9 cellular contexts compared by ENCODE assay signal in the genomic region with DNA sequence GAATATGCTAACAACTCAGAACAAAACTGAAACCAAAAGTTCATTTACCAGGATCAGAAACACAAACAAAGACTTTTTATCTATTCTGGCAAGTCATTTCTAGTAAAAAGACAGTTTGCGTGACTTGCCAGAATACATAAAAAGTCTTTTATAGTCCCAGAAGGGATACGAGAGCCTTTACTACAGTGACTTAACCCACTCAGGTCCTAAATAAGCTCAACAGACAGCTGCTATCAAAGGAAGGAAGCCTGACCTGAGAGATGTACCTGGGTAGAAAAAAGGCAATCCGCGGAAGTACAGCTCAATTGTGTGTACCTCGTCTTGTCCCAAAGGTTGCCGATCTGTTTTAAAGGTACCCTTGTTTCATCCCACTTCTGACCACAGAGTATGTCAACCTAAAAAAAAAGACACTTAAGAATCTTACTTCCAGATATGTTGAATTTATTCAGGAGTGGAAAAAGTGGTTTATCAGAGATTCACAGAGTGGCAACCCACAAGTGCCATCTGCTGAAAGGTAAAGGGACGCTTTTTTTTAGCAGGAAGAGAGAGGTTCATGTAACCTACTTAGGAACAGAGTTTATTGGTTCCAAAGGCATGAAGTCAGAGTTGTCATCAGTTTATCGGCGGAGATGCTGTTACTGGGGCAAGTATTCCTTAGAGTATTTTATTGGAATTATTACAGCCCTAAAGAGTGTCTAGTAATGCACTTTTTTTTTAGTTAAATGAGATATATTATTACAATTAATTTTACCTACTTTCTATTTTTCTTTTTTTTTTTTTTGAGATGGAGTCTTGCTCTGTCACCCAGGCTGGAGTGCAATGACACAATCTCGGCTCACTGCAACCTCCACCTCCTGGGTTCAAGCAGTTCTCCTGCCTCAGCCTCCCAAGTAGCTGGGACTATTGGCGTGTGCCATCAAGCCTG.
DNase-seq lines count a peak whose midpoint lies in the region; ATAC-seq and TF ChIP-seq lines count a peak whose summit lies in the region.
"Had no signal": no experiment of that assay in that cellular context is flagged by ENCODE, and none has a peak within 500 bp of the region (broad histone marks: within the 10 kb centered on the region; RNA-seq: fewer than 3 reads in every experiment).

No MANE protein-coding gene starts in this region.

- H3K9me3 ChIP-seq in SK-N-SH, result no peaks in the 10 kb centered on the region
- no peaks in the 10 kb centered on the region for H3K9me3 ChIP-seq in colonic mucosa
- H3K9me3 ChIP-seq: SJSA1 had no signal

- DNase-seq in SK-N-SH (no peak), colonic mucosa (no peak), SIG-M5 (lab: John Stamatoyannopoulos, UW) (no peak), RKO (ENCODE audit: low spot score) (no peak)

- no peak for TF ChIP-seq EP300 in SK-N-SH (IDR thresholded peaks at IDR 0.05; ENCODE audit: borderline replicate concordance in 1 of 2, low read depth in 1 of 2, low read length in 1 of 2)

- H3K4me1 ChIP-seq in SK-N-SH (ENCODE audit: control insufficient read depth in 1 of 2, insufficient read depth in 2 of 2, low read depth in 1 of 2, low read length in 1 of 2), result peaks cover 0 to 3% of the 10 kb centered on the region in 2 experiments; a peak in 1 of 4 replicates
- peaks cover 5% of the 10 kb centered on the region for H3K4me1 ChIP-seq in colonic mucosa

- no peaks in the 10 kb centered on the region for H3K27me3 ChIP-seq in SK-N-SH (ENCODE audit: insufficient read depth)
- H3K27me3 ChIP-seq in colonic mucosa, result no peaks in the 10 kb centered on the region
- H3K27me3 ChIP-seq: SJSA1 had no signal

- H3K79me2 ChIP-seq in SK-N-SH (ENCODE audit: insufficient read depth), result no peaks in the 10 kb centered on the region

- no peaks in the 10 kb centered on the region for H3K36me3 Mint-ChIP-seq in stimulated activated naive CD8-positive, alpha-beta T cell treated with anti-CD3 and anti-CD28 coated beads, Interleukin-15, Interleukin-2, amounts not matched to agents 100 ng/mL and 50 ng/mL, for 24 hours (ENCODE audit: low read depth)

- H3K9me2 ChIP-seq in SK-N-SH, result no peaks in the 10 kb centered on the region

- H3F3A ChIP-seq in SK-N-SH (replicated peaks; ENCODE audit: insufficient read depth), result no peaks in the 10 kb centered on the region

- peak overlapping the region; percentile 43 for H3K27ac Mint-ChIP-seq in stimulated activated naive CD8-positive, alpha-beta T cell treated with anti-CD3 and anti-CD28 coated beads, Interleukin-15, Interleukin-2, amounts not matched to agents 100 ng/mL and 50 ng/mL, for 24 hours

- WGBS in SK-N-SH (ENCODE audit: low lambda C conversion rate), result 85% methylated on average over 11 of the region's 11 CpGs

- peak overlapping the region; percentile 20; the same call in 1 of the 2 replicates for H3K4me2 ChIP-seq in SK-N-SH

- H3K9ac ChIP-seq in SK-N-SH, result no peak overlapping the region
- peak overlapping the region in 1 of 2 donors; percentile 57 for H3K9ac ChIP-seq in colonic mucosa (ENCODE audit: low read depth in 2 of 2, low read length in 2 of 2)

- peak overlapping the region; percentile 62 for H3K4me3 Mint-ChIP-seq in stimulated activated naive CD8-positive, alpha-beta T cell treated with anti-CD3 and anti-CD28 coated beads, Interleukin-15, Interleukin-2, amounts not matched to agents 100 ng/mL and 50 ng/mL, for 24 hours

- H3K4me1 Mint-ChIP-seq in stimulated activated naive CD8-positive, alpha-beta T cell treated with anti-CD3 and anti-CD28 coated beads, Interleukin-15, Interleukin-2, amounts not matched to agents 100 ng/mL and 50 ng/mL, for 24 hours (ENCODE audit: low read depth), result peaks cover 29% of the 10 kb centered on the region

- no peaks in the 10 kb centered on the region for H4K20me1 ChIP-seq in SK-N-SH (ENCODE audit: insufficient read depth)

- intact Hi-C loops in colonic mucosa (cut with DNase I), result no loop called here

- no peak overlapping the region; the same call in 1 of the 2 replicates for H2AFZ ChIP-seq in SK-N-SH (ENCODE audit: low read depth)

- H3K27me3 Mint-ChIP-seq in stimulated activated naive CD8-positive, alpha-beta T cell treated with anti-CD3 and anti-CD28 coated beads, Interleukin-15, Interleukin-2, amounts not matched to agents 100 ng/mL and 50 ng/mL, for 24 hours, result no peaks in the 10 kb centered on the region

- TF ChIP-seq CTCF in SK-N-SH (IDR thresholded peaks at IDR 0.05) (no peak), colonic mucosa (IDR thresholded peaks at IDR 0.05) (no peak)

- H3K27ac ChIP-seq in SK-N-SH (ENCODE audit: low read depth in 2 of 2, low read length in 1 of 2) (no peak overlapping the region), colonic mucosa (peak overlapping the region; percentile 54)
- H3K27ac ChIP-seq: SJSA1 had no signal

- CTCF ChIA-PET in SK-N-SH (lab: Yijun Ruan, JAX), result no interaction called here

- H3K4me3 ChIP-seq in SK-N-SH (ENCODE audit: low read depth in 2 of 2, low read length in 1 of 2), result no peak overlapping the region
- no peak overlapping the region for H3K4me3 ChIP-seq in colonic mucosa
- H3K4me3 ChIP-seq: SJSA1 had no signal

- no peak for TF ChIP-seq RAD21 in SK-N-SH (IDR thresholded peaks at IDR 0.05; ENCODE audit: low read length)

- POLR2A ChIA-PET in SK-N-SH (lab: Yijun Ruan, JAX), result no interaction called here

- ATAC-seq in SK-N-SH treated with all-trans-retinoic acid at 6 μM for 48 hours, result no peak
- peak; percentile 48 for ATAC-seq in HG03196 (IDR thresholded peaks at IDR 0.05; ENCODE audit: unreplicated experiment)
- ATAC-seq in GM18909 (IDR thresholded peaks at IDR 0.05; ENCODE audit: poor library complexity, unreplicated experiment), result no peak

- no peaks in the 10 kb centered on the region for H3K9me3 Mint-ChIP-seq in stimulated activated naive CD8-positive, alpha-beta T cell treated with anti-CD3 and anti-CD28 coated beads, Interleukin-15, Interleukin-2, amounts not matched to agents 100 ng/mL and 50 ng/mL, for 24 hours

- H3K36me3 ChIP-seq in SK-N-SH (replicated peaks in 1 of 2; ENCODE audit: control insufficient read depth in 1 of 2, insufficient read depth in 2 of 2, low read length in 1 of 2), result no peaks in the 10 kb centered on the region
- no peaks in the 10 kb centered on the region for H3K36me3 ChIP-seq in colonic mucosa
- H3K36me3 ChIP-seq: SJSA1 had no signal

TF ChIP-seq in SK-N-SH, 30 proteins besides CTCF, POLR2A, EP300 and RAD21:
- TF ChIP-seq RFX5 (IDR thresholded peaks at IDR 0.05; ENCODE audit: low read length) (no peak), GABPA (IDR thresholded peaks at IDR 0.05; ENCODE audit: low read depth) (no peak), EZH2phosphoT487 (IDR thresholded peaks at IDR 0.05; ENCODE audit: borderline replicate concordance, low read depth) (no peak)

TF ChIP-seq in SK-N-SH treated with all-trans-retinoic acid at 6 μM for 48 hours, 23 proteins besides CTCF, POLR2A, EP300 and RAD21:
- no peak for TF ChIP-seq ISL1 (CRISPR knock-in tag; IDR thresholded peaks at IDR 0.05)
